Comparison of ENCODE assay signal across 8 cellular contexts in genomic region chr20:37392441-37393195, GRCh38. TPM values are rescaled to one million over a fixed set of nuclear protein-coding genes. Genes with fewer than 3 reads are reported as not detected.
DNase-seq lines count a peak whose midpoint lies in the region; ATAC-seq and TF ChIP-seq lines count a peak whose summit lies in the region.

No MANE protein-coding gene starts in this region.

- no peak overlapping the region for H2AK5ac ChIP-seq in mesenchymal stem cell (ENCODE audit: low read length, severe bottlenecking)

- H3K18ac ChIP-seq in mesenchymal stem cell (ENCODE audit: low read depth in 1 of 2, low read length in 2 of 2): no peak overlapping the region

- no peaks in the 10 kb centered on the region for H3K4me1 Mint-ChIP-seq in activated naive CD8-positive, alpha-beta T cell treated with anti-CD3 and anti-CD28 coated beads for 36 hours

- no peak overlapping the region for H3K4me3 ChIP-seq in mesenchymal stem cell (ENCODE audit: insufficient read depth in 1 of 2, low read depth in 1 of 2, low read length in 2 of 2)

- H3K4me3 Mint-ChIP-seq in activated naive CD8-positive, alpha-beta T cell treated with anti-CD3 and anti-CD28 coated beads for 36 hours: no peak overlapping the region

- H3K27me3 Mint-ChIP-seq in activated naive CD8-positive, alpha-beta T cell treated with anti-CD3 and anti-CD28 coated beads for 36 hours: no peaks in the 10 kb centered on the region

- POLR2A ChIA-PET in HEK293T (lab: Yijun Ruan, JAX): no interaction called here

- no peak overlapping the region for H4K8ac ChIP-seq in mesenchymal stem cell (ENCODE audit: low read length)

- H2BK120ac ChIP-seq in mesenchymal stem cell (ENCODE audit: low read depth, low read length): no peak overlapping the region

- no peak for ATAC-seq in HG03097 (IDR thresholded peaks at IDR 0.05; ENCODE audit: low FRiP score, unreplicated experiment)
- ATAC-seq in GM18873 (IDR thresholded peaks at IDR 0.05; ENCODE audit: low FRiP score, unreplicated experiment): no peak

- H3K4ac ChIP-seq in mesenchymal stem cell (ENCODE audit: low read depth in 1 of 2, low read length in 2 of 2): no peak overlapping the region

- no peak overlapping the region for H3K4me2 ChIP-seq in mesenchymal stem cell (ENCODE audit: low read length, poor library complexity, severe bottlenecking)

- H3K27me3 ChIP-seq in mesenchymal stem cell (ENCODE audit: control insufficient read depth in 1 of 2, insufficient read depth in 1 of 2, low read length in 2 of 2): no peaks in the 10 kb centered on the region

- no peak overlapping the region for H3K27ac Mint-ChIP-seq in activated naive CD8-positive, alpha-beta T cell treated with anti-CD3 and anti-CD28 coated beads for 36 hours

- no peak overlapping the region for H2AFZ ChIP-seq in mesenchymal stem cell (ENCODE audit: low read depth, low read length)

- no peak overlapping the region for H3K14ac ChIP-seq in mesenchymal stem cell (ENCODE audit: low read length in 2 of 2)

- CTCF ChIA-PET in HEK293T (lab: Yijun Ruan, JAX): interaction anchor here (0.5 to 0.6 kb wide), 2 partner anchors 8 to 14 kb away, joined by 3 read pairs; no protein-coding TSS in a partner anchor

- H3K4me1 ChIP-seq in mesenchymal stem cell (ENCODE audit: control insufficient read depth, insufficient read depth, low read depth, low read length): peaks cover 35% of the 10 kb centered on the region

- peak overlapping the region; percentile 11 for H4K91ac ChIP-seq in mesenchymal stem cell (ENCODE audit: low read length)

- no peak overlapping the region for H2BK5ac ChIP-seq in mesenchymal stem cell (ENCODE audit: low read depth, low read length, poor library complexity, severe bottlenecking)

- 97% methylated on average over 15 of the region's 16 CpGs for WGBS in mesenchymal stem cell

- peak overlapping the region; percentile 12 for H2BK15ac ChIP-seq in mesenchymal stem cell (ENCODE audit: low read depth, poor library complexity, severe bottlenecking)

- no peak overlapping the region for H3K9ac ChIP-seq in mesenchymal stem cell (ENCODE audit: low read length)

- H3K79me1 ChIP-seq in mesenchymal stem cell (replicated peaks; ENCODE audit: low read length, poor library complexity, severe bottlenecking): peaks cover 19% of the 10 kb centered on the region

- no peak overlapping the region for H3K27ac ChIP-seq in mesenchymal stem cell (ENCODE audit: low read length, poor library complexity, severe bottlenecking)

- H3K9me3 ChIP-seq in mesenchymal stem cell (ENCODE audit: control insufficient read depth, low read length): no peaks in the 10 kb centered on the region

- H3K36me3 Mint-ChIP-seq in activated naive CD8-positive, alpha-beta T cell treated with anti-CD3 and anti-CD28 coated beads for 36 hours: no peaks in the 10 kb centered on the region

- H3K23ac ChIP-seq in mesenchymal stem cell (ENCODE audit: low read length in 2 of 2): no peak overlapping the region

- H3K36me3 ChIP-seq in mesenchymal stem cell (ENCODE audit: control insufficient read depth in 1 of 2, insufficient read depth in 2 of 2, low read depth in 1 of 2, low read length in 2 of 2): peaks cover 43 to 89% of the 10 kb centered on the region in 2 experiments

- no peaks in the 10 kb centered on the region for H3K9me3 Mint-ChIP-seq in activated naive CD8-positive, alpha-beta T cell treated with anti-CD3 and anti-CD28 coated beads for 36 hours

- peak; percentile 52 for DNase-seq in DMS53 (lab: John Stamatoyannopoulos, UW)
- DNase-seq in DMS53 treated with DMSO at 0.1 percent for 48 hours (lab: John Stamatoyannopoulos, UW; ENCODE audit: unreplicated experiment): no peak
- DNase-seq in HEK293T (ENCODE audit: extremely low spot score): peak; percentile 53
- peak; percentile 39 for DNase-seq in activated naive CD8-positive, alpha-beta T cell treated with anti-CD3 and anti-CD28 coated beads for 36 hours
- no peak for DNase-seq in mesenchymal stem cell
- no peak for DNase-seq in NCI-H2029 treated with DMSO at 0.1 percent for 48 hours (lab: John Stamatoyannopoulos, UW)

- H2BK12ac ChIP-seq in mesenchymal stem cell (ENCODE audit: low read length in 2 of 2): no peak overlapping the region

TF ChIP-seq in HEK293T, 16 proteins besides CTCF, POLR2A, EP300 and RAD21:
- TF ChIP-seq SUZ12 (IDR thresholded peaks at IDR 0.05): no peak
- TF ChIP-seq ARNT (IDR thresholded peaks at IDR 0.05): no peak
- no peak for TF ChIP-seq ELF4 (IDR thresholded peaks at IDR 0.05)
- no peak for TF ChIP-seq FOXK2 (IDR thresholded peaks at IDR 0.05)
- no peak for TF ChIP-seq TARDBP (IDR thresholded peaks at IDR 0.05)
- TF ChIP-seq HDGF (IDR thresholded peaks at IDR 0.05; ENCODE audit: borderline replicate concordance): no peak
- no peak for TF ChIP-seq L3MBTL2 (conservative IDR thresholded peaks at IDR 0.05)
- no peak for TF ChIP-seq FOXM1 (IDR thresholded peaks at IDR 0.05; ENCODE audit: borderline replicate concordance)
- no peak for TF ChIP-seq LEF1 (IDR thresholded peaks at IDR 0.05; ENCODE audit: borderline replicate concordance)
- TF ChIP-seq SP1 (IDR thresholded peaks at IDR 0.05): no peak
- no peak for TF ChIP-seq BHLHE40 (IDR thresholded peaks at IDR 0.05; ENCODE audit: borderline replicate concordance)
- TF ChIP-seq FOXA1 (IDR thresholded peaks at IDR 0.05): no peak
- no peak for TF ChIP-seq NFRKB (IDR thresholded peaks at IDR 0.05)
- TF ChIP-seq CTBP1 (IDR thresholded peaks at IDR 0.05; ENCODE audit: borderline replicate concordance): no peak
- TF ChIP-seq ZNF384 (IDR thresholded peaks at IDR 0.05): no peak
- TF ChIP-seq, protein P1, sequence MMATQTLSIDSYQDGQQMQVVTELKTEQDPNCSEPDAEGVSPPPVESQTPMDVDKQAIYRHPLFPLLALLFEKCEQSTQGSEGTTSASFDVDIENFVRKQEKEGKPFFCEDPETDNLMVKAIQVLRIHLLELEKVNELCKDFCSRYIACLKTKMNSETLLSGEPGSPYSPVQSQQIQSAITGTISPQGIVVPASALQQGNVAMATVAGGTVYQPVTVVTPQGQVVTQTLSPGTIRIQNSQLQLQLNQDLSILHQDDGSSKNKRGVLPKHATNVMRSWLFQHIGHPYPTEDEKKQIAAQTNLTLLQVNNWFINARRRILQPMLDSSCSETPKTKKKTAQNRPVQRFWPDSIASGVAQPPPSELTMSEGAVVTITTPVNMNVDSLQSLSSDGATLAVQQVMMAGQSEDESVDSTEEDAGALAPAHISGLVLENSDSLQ (IDR thresholded peaks at IDR 0.05): no peak

RNA-seq across cellular contexts. Expression of gene SRC, which starts 46.7 kb away (rescaled TPM):
- 1 to 10 TPM; 1.1 to 1.9 TPM for total RNA-seq in activated naive CD8-positive, alpha-beta T cell treated with anti-CD3 and anti-CD28 coated beads for 36 hours
- polyA plus RNA-seq in mesenchymal stem cell (2013, experiment 1 of 2): 9.6 TPM
- polyA plus RNA-seq in mesenchymal stem cell (2013, experiment 2 of 2): 8.0 TPM

Comparison
In these comparisons a context has a peak if more than half of its experiments do, and no peak if none do; other contexts are left out.
1. DNase-seq: peak in DMS53 (single experiment), HEK293T (single experiment) and activated naive CD8-positive, alpha-beta T cell treated with anti-CD3 and anti-CD28 coated beads for 36 hours (single experiment); none in DMS53 treated with DMSO at 0.1 percent for 48 hours (single experiment), mesenchymal stem cell (single experiment) and NCI-H2029 treated with DMSO at 0.1 percent for 48 hours (single experiment).